In the genomic region with DNA sequence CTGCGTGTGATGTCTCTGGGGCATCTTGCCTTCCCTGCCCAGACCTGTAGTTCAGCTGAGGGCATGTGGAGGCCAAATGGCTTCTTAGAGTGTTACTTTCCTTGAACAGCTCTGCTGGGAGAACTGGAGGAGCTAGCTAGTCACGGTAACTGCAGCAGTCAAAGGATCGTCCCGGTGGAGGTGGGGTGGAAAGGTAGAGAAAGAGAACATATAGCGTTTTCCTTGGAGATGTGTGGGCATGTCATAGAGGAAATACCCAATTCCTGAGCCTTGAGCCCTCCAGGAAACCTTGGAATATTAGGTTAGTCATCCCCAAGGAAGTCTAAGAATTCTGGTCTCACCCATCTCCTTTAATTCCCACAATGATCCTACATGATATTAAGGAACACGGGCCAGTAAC, we compare ENCODE assay signal across 1 cellular context.
TF ChIP-seq lines count a peak whose summit lies in the region.

No MANE protein-coding gene starts in this region.

TF ChIP-seq in SK-N-SH, 30 proteins besides CTCF, POLR2A, EP300 and RAD21 (continued from another document):
- TF ChIP-seq USF1 (IDR thresholded peaks at IDR 0.05; ENCODE audit: borderline replicate concordance, low read depth) (no peak), GATA2 (CRISPR knock-in tag; IDR thresholded peaks at IDR 0.05) (no peak), YY1 (IDR thresholded peaks at IDR 0.05; ENCODE audit: low read depth) (no peak), SIN3A (IDR thresholded peaks at IDR 0.05; ENCODE audit: borderline replicate concordance, low read depth, low read length) (no peak), IRF3 (IDR thresholded peaks at IDR 0.05; ENCODE audit: low read depth, low read length) (no peak), TAF1 (IDR thresholded peaks at IDR 0.05; ENCODE audit: borderline replicate concordance, low read depth, low read length) (no peak), FOXJ3 (CRISPR knock-in tag; IDR thresholded peaks at IDR 0.05) (no peak), RFX5 (IDR thresholded peaks at IDR 0.05; ENCODE audit: low read length) (no peak), FOXM1 (IDR thresholded peaks at IDR 0.05; ENCODE audit: low read depth) (no peak), SMC3 (IDR thresholded peaks at IDR 0.05; ENCODE audit: low read depth, low read length) (no peak), POLR2AphosphoS5 (IDR thresholded peaks at IDR 0.05; ENCODE audit: low read depth, low read length) (no peak), MAX (IDR thresholded peaks at IDR 0.05; ENCODE audit: low read depth) (no peak)
TF ChIP-seq in SK-N-SH: peak in this region for 0.
